ENCODE assay signal across 9 cellular contexts in genomic region chr16:964696-965395, GRCh38. TPM values are rescaled to one million over a fixed set of nuclear protein-coding genes. Genes with fewer than 3 reads are reported as not detected.
DNase-seq lines count a peak whose midpoint lies in the region; ATAC-seq, FAIRE-seq and TF ChIP-seq lines count a peak whose summit lies in the region.
"Had no signal": no experiment of that assay in that cellular context is flagged by ENCODE, and none has a peak within 500 bp of the region (broad histone marks: within the 10 kb centered on the region; RNA-seq: fewer than 3 reads in every experiment).

No MANE protein-coding gene starts in this region.

- H3K27me3 Mint-ChIP-seq in Calu3 (ENCODE audit: unreplicated experiment) = no peaks in the 10 kb centered on the region

- peak overlapping the region; percentile 55 for H3K4me3 Mint-ChIP-seq in Calu3 (ENCODE audit: low read depth, unreplicated experiment)

- DNase-seq in Calu3 = no peak
- peak in 3 of 4 experiments; percentile 23 to 57 (median 42) for DNase-seq in activated CD4-positive, CD25-positive, alpha-beta regulatory T cell (lab: John Stamatoyannopoulos, UW)
- DNase-seq in small intestine = peak; percentile 18
- DNase-seq in NCI-H510A treated with DMSO at 0.1 percent for 48 hours (lab: John Stamatoyannopoulos, UW) = no peak
- no peak for DNase-seq in H7

- no peak for TF ChIP-seq CTCF in Calu3 (IDR thresholded peaks at IDR 0.05; ENCODE audit: unreplicated experiment)

- peak overlapping the region; percentile 87 for H3K27ac ChIP-seq in cingulate gyrus (ENCODE audit: low read depth, low read length)
- H3K27ac ChIP-seq in small intestine (ENCODE audit: low read depth in 1 of 2, low read length in 1 of 2) = peak overlapping the region; percentile 24 to 47

- no TSS peak for BruUV-seq in Calu3 (replicated peaks; lab: Mats Ljungman, UMichigan)

- peaks cover 8% of the 10 kb centered on the region for H3K9me3 Mint-ChIP-seq in Calu3 (ENCODE audit: low read depth, unreplicated experiment)

- CTCF ChIA-PET in Calu3 (lab: Charles Lee) = interaction anchor here (0.7 to 1.7 kb wide), 4 partner anchors 8 to 260 kb away, joined by 5 to 8 read pairs (median 6); no protein-coding TSS in a partner anchor

- intact Hi-C loops in Calu3 (cut with micrococcal nuclease; ENCODE audit: unreplicated experiment) = no loop called here

- H3K36me3 Mint-ChIP-seq in Calu3 (ENCODE audit: insufficient read depth, unreplicated experiment) = peaks cover 22% of the 10 kb centered on the region

- H3K4me1 Mint-ChIP-seq in Calu3 (ENCODE audit: low read depth, unreplicated experiment) = peaks cover 19% of the 10 kb centered on the region

- H3K36me3 ChIP-seq in small intestine (ENCODE audit: control insufficient read depth in 2 of 2, insufficient read depth in 2 of 2, low read length in 2 of 2) (no peaks in the 10 kb centered on the region), H7 (replicated peaks; ENCODE audit: control insufficient read depth, insufficient read depth, low read length) (no peaks in the 10 kb centered on the region)

- no peak overlapping the region for H3K27ac Mint-ChIP-seq in Calu3 (ENCODE audit: unreplicated experiment)

- H3K9me3 ChIP-seq in small intestine (ENCODE audit: control insufficient read depth, low read depth) = no peaks in the 10 kb centered on the region

- H3K4me1 ChIP-seq in small intestine (ENCODE audit: control insufficient read depth in 2 of 2, insufficient read depth in 1 of 2, low read depth in 1 of 2, low read length in 1 of 2) = peaks cover 0 to 3% of the 10 kb centered on the region in 2 donors

- no peak for FAIRE-seq in small intestine (lab: Jason Lieb, UNC)
- FAIRE-seq: G401.6 had no signal

- H3K27me3 ChIP-seq in small intestine (ENCODE audit: control insufficient read depth in 2 of 2, insufficient read depth in 2 of 2, low read length in 2 of 2) (no peaks in the 10 kb centered on the region), H7 (ENCODE audit: control insufficient read depth, insufficient read depth, low read length) (no peaks in the 10 kb centered on the region)

- H3K4me3 ChIP-seq in small intestine (ENCODE audit: low read depth in 1 of 2, low read length in 2 of 2) = peak overlapping the region in 1 of 2 donors; percentile 5
- no peak overlapping the region for H3K4me3 ChIP-seq in H7 (ENCODE audit: insufficient read depth, low read depth, low read length)

- ATAC-seq in GM18511 (IDR thresholded peaks at IDR 0.05; ENCODE audit: unreplicated experiment) (no peak), GM18502 (IDR thresholded peaks at IDR 0.05; ENCODE audit: poor library complexity, unreplicated experiment) (no peak)

- WGBS in small intestine, 3 donors = 83 to 91% (median 84%) methylated on average over 36 of the region's 36 CpGs

RNA-seq across cellular contexts. Expression of gene LMF1, which starts 5.9 kb away (rescaled TPM):
- 31.9 and 34.6 TPM in 2 replicates for total RNA-seq in Calu3 (2022)
- 1 to 10 TPM; 8.2 to 9.4 (median 8.9) TPM for polyA plus RNA-seq in small intestine
- 7.1 and 9.5 TPM in 2 replicates for total RNA-seq in H7 (2014; rRNA removed; shearing (Covaris generic))

RNA-seq across cellular contexts. Expression of gene SOX8, which starts 16.7 kb away (rescaled TPM):
- total RNA-seq in Calu3 (2022) = 0.92 and 1.2 TPM in 2 replicates
- 1 to 10 TPM in 1 of 3 donors, under 1 TPM in 1, not detected in 1; 0.27 to 1.0 TPM for polyA plus RNA-seq in small intestine
- 10.0 and 12.8 TPM in 2 replicates for total RNA-seq in H7 (2014; rRNA removed; shearing (Covaris generic))

Comparison
In these comparisons a context has a peak if more than half of its experiments do, and no peak if none do; other contexts are left out.
1. DNase-seq: peak in activated CD4-positive, CD25-positive, alpha-beta regulatory T cell (3 of 4) and small intestine (single experiment); none in Calu3 (single experiment), NCI-H510A treated with DMSO at 0.1 percent for 48 hours (single experiment) and H7 (single experiment).